ENCODE assay signal across 19 cellular contexts in genomic region chr16:88306411-88306810, GRCh38.
DNase-seq lines count a peak whose midpoint lies in the region; TF ChIP-seq lines count a peak whose summit lies in the region.
"Had no signal": no experiment of that assay in that cellular context is flagged by ENCODE, and none has a peak within 500 bp of the region (broad histone marks: within the 10 kb centered on the region; RNA-seq: fewer than 3 reads in every experiment).

No MANE protein-coding gene starts in this region.

- TF ChIP-seq CTCF in HEK293 (tag by site-specific recombination; IDR thresholded peaks at IDR 0.05), result no peak

- H3K4me1 ChIP-seq in HEK293 (ENCODE audit: control insufficient read depth, insufficient read depth, low read length), result no peaks in the 10 kb centered on the region
- peaks cover 57% of the 10 kb centered on the region for H3K4me1 ChIP-seq in adipocyte (ENCODE audit: control insufficient read depth, insufficient read depth, low read length)
- H3K4me1 ChIP-seq in mesodermal cell (ENCODE audit: control insufficient read depth, insufficient read depth, low read length, poor library complexity, severe bottlenecking), result peaks cover 44% of the 10 kb centered on the region
- H3K4me1 ChIP-seq: parathyroid adenoma had no signal

- CTCF ChIA-PET in HEK293 (lab: Yijun Ruan, JAX), result interaction anchor here (1.2 kb wide), 1 partner anchor 19 kb away, joined by 4 read pairs; no protein-coding TSS in a partner anchor

- no peak overlapping the region for H3K27ac ChIP-seq in HEK293 (ENCODE audit: extremely low read depth, low read depth, low read length)
- H3K27ac ChIP-seq in mesodermal cell (ENCODE audit: low read depth, low read length, severe bottlenecking), result peak overlapping the region; percentile 89
- H3K27ac ChIP-seq in temporal lobe (ENCODE audit: low read depth, low read length), result peak overlapping the region; percentile 30
- H3K27ac ChIP-seq: esophagus muscularis mucosa, gastroesophageal sphincter, parathyroid adenoma had no signal

- no peaks in the 10 kb centered on the region for H3K9me3 ChIP-seq in HEK293 (ENCODE audit: control insufficient read depth, insufficient read depth, low read depth, low read length)
- no peaks in the 10 kb centered on the region for H3K9me3 ChIP-seq in adipocyte (ENCODE audit: control insufficient read depth, low read length)
- peaks cover 23% of the 10 kb centered on the region for H3K9me3 ChIP-seq in mesodermal cell (ENCODE audit: control insufficient read depth, low read length)

- H3K4me3 ChIP-seq in HEK293 (ENCODE audit: low read depth, low read length) (no peak overlapping the region), adipocyte (ENCODE audit: low read length) (peak overlapping the region; percentile 35), mesodermal cell (ENCODE audit: extremely low read depth, insufficient read depth, low read length, poor library complexity, severe bottlenecking) (no peak overlapping the region)
- H3K4me3 ChIP-seq: esophagus muscularis mucosa, gastroesophageal sphincter had no signal

- no peak for DNase-seq in adipocyte (ENCODE audit: low read depth)
- no peak for DNase-seq in NCI-H446 (lab: John Stamatoyannopoulos, UW)
- DNase-seq in GDM1 (lab: John Stamatoyannopoulos, UW), result no peak
- DNase-seq in effector CD4-positive, alpha-beta T cell, result no peak
- DNase-seq: activated CD4-positive, alpha-beta T cell treated with anti-CD3 and anti-CD28 coated beads for 4 hours; activated naive CD4-positive, alpha-beta T cell treated with anti-CD3 and anti-CD28 coated beads for 36 hours; activated T-cell treated with anti-CD3 and anti-CD28 coated beads, Interleukin-2, amount 50 U/mL, for 48 hours; CD8-positive, alpha-beta T cell; naive thymus-derived CD4-positive, alpha-beta T cell; NCI-H2081; NCI-H345; SHP77; T-helper 1 cell had no signal

- H3K36me3 ChIP-seq in HEK293 (ENCODE audit: control insufficient read depth in 2 of 2, insufficient read depth in 1 of 2, low read length in 2 of 2) (no peaks in the 10 kb centered on the region), adipocyte (ENCODE audit: control insufficient read depth, insufficient read depth, low read length, severe bottlenecking) (no peaks in the 10 kb centered on the region), mesodermal cell (ENCODE audit: control insufficient read depth, insufficient read depth, low read length) (no peaks in the 10 kb centered on the region)
- H3K36me3 ChIP-seq: esophagus muscularis mucosa, gastroesophageal sphincter had no signal

- POLR2A ChIA-PET in HEK293 (lab: Yijun Ruan, JAX), result no interaction called here

- H3K27me3 ChIP-seq in adipocyte (replicated peaks; ENCODE audit: control insufficient read depth, insufficient read depth, low read length), result no peaks in the 10 kb centered on the region

- H3K9ac ChIP-seq in adipocyte (ENCODE audit: low read length), result peak overlapping the region; percentile 64
- H3K9ac ChIP-seq: parathyroid adenoma had no signal

- 97 to 100% methylated on average over 6 of the region's 8 CpGs for WGBS in mesodermal cell (ENCODE audit: insufficient coverage in 2 of 2), 2 experiments

TF ChIP-seq in HEK293, 187 proteins besides CTCF, POLR2A, EP300 and RAD21:
- TF ChIP-seq SCRT2 (tag by site-specific recombination; IDR thresholded peaks at IDR 0.05) (peak; percentile 58; the same call in 1 of the 2 replicates), ZFP37 (tag by site-specific recombination; IDR thresholded peaks at IDR 0.05) (no peak)
TF ChIP-seq in HEK293: peak in this region for 1.
